ENCODE assay signal across 8 cellular contexts in the genomic region with DNA sequence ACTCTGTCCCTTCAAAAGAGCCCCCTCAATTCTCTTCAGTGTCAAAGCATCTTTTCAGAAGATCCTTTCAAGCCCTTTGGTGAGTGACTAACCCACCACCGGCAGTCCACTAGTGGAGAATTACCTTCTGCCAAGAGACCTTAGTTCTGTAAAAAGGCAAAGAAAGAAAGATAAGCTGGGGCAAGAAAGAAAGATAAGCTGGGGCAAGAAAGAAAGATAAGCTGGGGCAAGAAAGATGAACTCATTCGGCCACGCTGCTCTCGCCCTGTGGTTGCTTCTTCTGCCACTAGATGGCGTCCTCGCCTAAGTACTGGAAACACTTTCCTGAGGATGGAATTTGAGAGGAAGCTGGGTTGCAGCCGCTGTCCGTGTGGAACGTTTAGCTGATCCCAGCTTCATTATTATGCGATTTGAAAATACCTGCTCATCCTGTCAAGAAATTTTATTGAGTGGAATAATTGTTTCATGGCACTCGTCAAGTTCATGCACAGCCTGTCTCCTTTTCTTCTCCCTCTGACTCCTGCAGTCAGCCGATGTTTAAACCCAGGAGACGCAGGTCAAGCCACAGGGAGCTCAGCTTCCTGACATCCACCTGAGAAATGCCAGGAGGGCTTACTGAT. TPM values are rescaled to one million over a fixed set of nuclear protein-coding genes. Genes with fewer than 3 reads are reported as not detected.
DNase-seq lines count a peak whose midpoint lies in the region; ATAC-seq and TF ChIP-seq lines count a peak whose summit lies in the region.

No MANE protein-coding gene starts in this region.

- TF ChIP-seq CTCF in AG10803 (conservative IDR thresholded peaks at IDR 0.05; ENCODE audit: low read length) = peak; percentile 88
- peak; percentile 69 for TF ChIP-seq CTCF in LNCaP clone FGC (IDR thresholded peaks at IDR 0.05; ENCODE audit: control insufficient read depth, extremely low read depth, insufficient read depth)
- peak; percentile 97 for TF ChIP-seq CTCF in neural crest cell (conservative IDR thresholded peaks at IDR 0.05)

- no peak overlapping the region for H3K27ac Mint-ChIP-seq in activated T-helper 17 cell treated with anti-CD3 and anti-CD28 coated beads, Interleukin-2, amount 50 U/mL, for 72 hours
- no peak overlapping the region for H3K27ac Mint-ChIP-seq in neural crest cell (ENCODE audit: unreplicated experiment)
- H3K27ac Mint-ChIP-seq in stimulated activated naive CD8-positive, alpha-beta T cell treated with anti-CD3 and anti-CD28 coated beads, Interleukin-15, amount 100 ng/mL, for 72 hours = no peak overlapping the region

- H3K4me1 Mint-ChIP-seq in activated T-helper 17 cell treated with anti-CD3 and anti-CD28 coated beads, Interleukin-2, amount 50 U/mL, for 72 hours = no peaks in the 10 kb centered on the region
- peaks cover 6% of the 10 kb centered on the region for H3K4me1 Mint-ChIP-seq in neural crest cell
- H3K4me1 Mint-ChIP-seq in stimulated activated naive CD8-positive, alpha-beta T cell treated with anti-CD3 and anti-CD28 coated beads, Interleukin-15, amount 100 ng/mL, for 72 hours = peaks cover 9% of the 10 kb centered on the region

- H3K36me3 Mint-ChIP-seq in activated T-helper 17 cell treated with anti-CD3 and anti-CD28 coated beads, Interleukin-2, amount 50 U/mL, for 72 hours (ENCODE audit: low read depth) = no peaks in the 10 kb centered on the region
- no peaks in the 10 kb centered on the region for H3K36me3 Mint-ChIP-seq in neural crest cell (ENCODE audit: low read depth)

- DNase-seq in AG10803 (ENCODE audit: low read depth) (peak; percentile 68), LNCaP clone FGC (ENCODE audit: low read depth) (no peak), RPMI8226 (peak; percentile 84), fibroblast of the conjunctiva (ENCODE audit: low read depth) (peak; percentile 65), neural crest cell (ENCODE audit: low read depth, low spot score) (peak; percentile 97)
- peak; percentile 79 to 81 for DNase-seq in stimulated activated naive CD8-positive, alpha-beta T cell treated with anti-CD3 and anti-CD28 coated beads, Interleukin-15, amount 100 ng/mL, for 72 hours

- no peaks in the 10 kb centered on the region for H3K9me3 Mint-ChIP-seq in activated T-helper 17 cell treated with anti-CD3 and anti-CD28 coated beads, Interleukin-2, amount 50 U/mL, for 72 hours
- no peaks in the 10 kb centered on the region for H3K9me3 Mint-ChIP-seq in neural crest cell
- H3K9me3 Mint-ChIP-seq in stimulated activated naive CD8-positive, alpha-beta T cell treated with anti-CD3 and anti-CD28 coated beads, Interleukin-15, amount 100 ng/mL, for 72 hours = no peaks in the 10 kb centered on the region

- ATAC-seq in GM19351 (IDR thresholded peaks at IDR 0.05; ENCODE audit: unreplicated experiment) = peak; percentile 53
- ATAC-seq in activated T-helper 17 cell treated with anti-CD3 and anti-CD28 coated beads, Interleukin-2, amount 50 U/mL, for 72 hours (replicated peaks) = peak; percentile 93
- peak; percentile 81 for ATAC-seq in stimulated activated naive CD8-positive, alpha-beta T cell treated with anti-CD3 and anti-CD28 coated beads, Interleukin-15, amount 100 ng/mL, for 72 hours

- H3K4me3 Mint-ChIP-seq in activated T-helper 17 cell treated with anti-CD3 and anti-CD28 coated beads, Interleukin-2, amount 50 U/mL, for 72 hours = peak overlapping the region; percentile 77
- H3K4me3 Mint-ChIP-seq in neural crest cell = peak overlapping the region; percentile 32
- peak overlapping the region; percentile 63 to 75 for H3K4me3 Mint-ChIP-seq in stimulated activated naive CD8-positive, alpha-beta T cell treated with anti-CD3 and anti-CD28 coated beads, Interleukin-15, amount 100 ng/mL, for 72 hours

- H3K4me3 ChIP-seq in AG10803 (ENCODE audit: low read length) (peak overlapping the region; percentile 48), LNCaP clone FGC (ENCODE audit: low read depth, low read length) (no peak overlapping the region; the same call in 1 of the 2 replicates)

- H3K27me3 Mint-ChIP-seq in activated T-helper 17 cell treated with anti-CD3 and anti-CD28 coated beads, Interleukin-2, amount 50 U/mL, for 72 hours = no peaks in the 10 kb centered on the region
- peaks cover 2% of the 10 kb centered on the region for H3K27me3 Mint-ChIP-seq in neural crest cell (ENCODE audit: low read depth)
- H3K27me3 Mint-ChIP-seq in stimulated activated naive CD8-positive, alpha-beta T cell treated with anti-CD3 and anti-CD28 coated beads, Interleukin-15, amount 100 ng/mL, for 72 hours = no peaks in the 10 kb centered on the region

RNA-seq across cellular contexts. Expression of a gene that starts 17.3 kb away (rescaled TPM):
- total RNA-seq in activated T-helper 17 cell treated with anti-CD3 and anti-CD28 coated beads, Interleukin-2, amount 50 U/mL, for 72 hours = 10 to 100 TPM; 31.5 to 33.0 TPM
- 4.9 and 6.6 TPM in 2 replicates for total RNA-seq in neural crest cell
